ENCODE assay signal across 9 cellular contexts in genomic region chr13:101624210-101624922, GRCh38.
A peak's percentile ranks its signal among the peaks of the same experiment; 100 is the strongest.
DNase-seq lines count a peak whose midpoint lies in the region; ATAC-seq and TF ChIP-seq lines count a peak whose summit lies in the region.
"Had no signal": no experiment of that assay in that cellular context is flagged by ENCODE, and none has a peak within 500 bp of the region (broad histone marks: within the 10 kb centered on the region; RNA-seq: fewer than 3 reads in every experiment).

No MANE protein-coding gene starts in this region.

- H3K4me3 Mint-ChIP-seq in HFFc6 = peak overlapping the region; percentile 5; the same call in 1 of the 2 replicates
- H3K4me3 Mint-ChIP-seq in stimulated activated naive B cell treated with anti-CD40 and anti-IgM and Interleukin-4, amounts not matched to agents 10 μg/mL and 1 μg/mL and 100 μg/mL, for 72 hours = peak overlapping the region; percentile 62 to 64

- peak overlapping the region; percentile 47 for H3K27ac Mint-ChIP-seq in HFFc6
- peak overlapping the region; percentile 42 for H3K27ac Mint-ChIP-seq in stimulated activated naive B cell treated with anti-CD40 and anti-IgM and Interleukin-4, amounts not matched to agents 10 μg/mL and 1 μg/mL and 100 μg/mL, for 72 hours

- H3K4me1 Mint-ChIP-seq in HFFc6 (ENCODE audit: low read depth) = peaks cover 68% of the 10 kb centered on the region
- peaks cover 22 to 34% of the 10 kb centered on the region in 2 donors for H3K4me1 Mint-ChIP-seq in stimulated activated naive B cell treated with anti-CD40 and anti-IgM and Interleukin-4, amounts not matched to agents 10 μg/mL and 1 μg/mL and 100 μg/mL, for 72 hours

- H3K27me3 Mint-ChIP-seq in HFFc6 (ENCODE audit: insufficient read depth) = peaks cover 6% of the 10 kb centered on the region; the same call in 1 of the 2 replicates
- H3K27me3 Mint-ChIP-seq in stimulated activated naive B cell treated with anti-CD40 and anti-IgM and Interleukin-4, amounts not matched to agents 10 μg/mL and 1 μg/mL and 100 μg/mL, for 72 hours = no peaks in the 10 kb centered on the region

- H3K36me3 Mint-ChIP-seq in HFFc6 (ENCODE audit: low read depth) = peaks cover 7% of the 10 kb centered on the region
- no peaks in the 10 kb centered on the region for H3K36me3 Mint-ChIP-seq in stimulated activated naive B cell treated with anti-CD40 and anti-IgM and Interleukin-4, amounts not matched to agents 10 μg/mL and 1 μg/mL and 100 μg/mL, for 72 hours

- no peak for TF ChIP-seq CTCF in HFFc6 (IDR thresholded peaks at IDR 0.05)

- DNase-seq in HFFc6 (no peak), OCI-M1 (lab: John Stamatoyannopoulos, UW) (peak; percentile 51), glomerular endothelial cell (ENCODE audit: extremely low read depth, low read depth, low spot score) (peak; percentile 48), GDM1 (lab: John Stamatoyannopoulos, UW) (no peak)
- DNase-seq in stimulated activated naive B cell treated with anti-CD40 and anti-IgM and Interleukin-4, amounts not matched to agents 10 μg/mL and 1 μg/mL and 100 μg/mL, for 72 hours = no peak

- no peak for ATAC-seq in stimulated activated naive B cell treated with anti-CD40 and anti-IgM and Interleukin-4, amounts not matched to agents 10 μg/mL and 1 μg/mL and 100 μg/mL, for 72 hours (replicated peaks)
- no peak for ATAC-seq in GM18870 (IDR thresholded peaks at IDR 0.05; ENCODE audit: unreplicated experiment)
- ATAC-seq in GM19397 (IDR thresholded peaks at IDR 0.05; ENCODE audit: unreplicated experiment) = no peak
- ATAC-seq: HCT116, SK-N-SH treated with all-trans-retinoic acid at 6 μM for 48 hours had no signal

- no peaks in the 10 kb centered on the region for H3K9me3 Mint-ChIP-seq in HFFc6
- H3K9me3 Mint-ChIP-seq in stimulated activated naive B cell treated with anti-CD40 and anti-IgM and Interleukin-4, amounts not matched to agents 10 μg/mL and 1 μg/mL and 100 μg/mL, for 72 hours = no peaks in the 10 kb centered on the region

Comparison
In these comparisons a context has a peak if more than half of its experiments do, and no peak if none do; other contexts are left out.
1. DNase-seq: peak in OCI-M1 (single experiment) and glomerular endothelial cell (single experiment); none in HFFc6 (single experiment), stimulated activated naive B cell treated with anti-CD40 and anti-IgM and Interleukin-4, amounts not matched to agents 10 μg/mL and 1 μg/mL and 100 μg/mL, for 72 hours (single experiment) and GDM1 (single experiment).